Comparison of ENCODE assay signal across 8 cellular contexts in the genomic region with DNA sequence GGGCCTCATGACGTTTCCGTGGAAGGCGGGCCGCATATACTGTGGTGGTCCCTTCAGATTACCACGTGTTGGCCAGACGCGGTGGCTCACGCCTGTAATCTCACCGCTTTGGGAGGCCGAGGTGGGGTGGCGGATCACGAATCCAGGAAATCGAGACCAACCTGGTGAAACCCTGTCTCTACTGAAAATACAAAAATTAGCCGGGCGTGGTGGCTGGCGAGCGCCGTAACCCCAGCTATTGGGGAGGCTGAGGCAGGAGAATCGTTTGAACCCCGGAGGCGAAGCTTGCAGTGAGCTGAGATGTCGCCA. TPM values are rescaled to one million over a fixed set of nuclear protein-coding genes. Genes with fewer than 3 reads are reported as not detected.
DNase-seq lines count a peak whose midpoint lies in the region; ATAC-seq and TF ChIP-seq lines count a peak whose summit lies in the region.

No MANE protein-coding gene starts in this region.

- in situ Hi-C loops in GM13977 (cut with MboI; ENCODE audit: low pct_unique_long_range_greater_than_20kb, low sequenced_read_pairs, unreplicated experiment), result loop anchor here (10.0 kb wide), 1 partner anchor 53 kb away; a partner anchor contains a TSS

- DNase-seq in GM12864 (ENCODE audit: low read depth) (no peak), T-helper 17 cell (no peak), fibroblast of villous mesenchyme (ENCODE audit: low read depth) (no peak), sigmoid colon (no peak), GM13977 (ENCODE audit: low spot score) (no peak), H4 (ENCODE audit: low spot score) (no peak)

- WGBS in sigmoid colon, 2 donors, result 71 to 75% methylated on average over 22 of the region's 22 CpGs

- H3K4me3 ChIP-seq in GM12864 (ENCODE audit: low read depth, low read length) (peak overlapping the region; percentile 86), fibroblast of villous mesenchyme (ENCODE audit: low read depth, low read length) (peak overlapping the region; percentile 66), sigmoid colon (peak overlapping the region; percentile 63 to 81 (median 70))

- peaks cover 10% of the 10 kb centered on the region for H3K4me1 Mint-ChIP-seq in T-helper 17 cell

- H3K36me3 ChIP-seq in sigmoid colon, result no peaks in the 10 kb centered on the region

- peaks cover 0 to 18% (median 16%) of the 10 kb centered on the region in 4 donors for H3K4me1 ChIP-seq in sigmoid colon

- intact Hi-C loops in sigmoid colon (cut with DNase I), result loop anchor here (2.0 to 5.0 kb wide), 3 partner anchors 15 to 35 kb away; a partner anchor contains a TSS

- H3K9me3 ChIP-seq in T-helper 17 cell (ENCODE audit: control insufficient read depth, low read length, poor library complexity, severe bottlenecking) (no peaks in the 10 kb centered on the region), sigmoid colon (no peaks in the 10 kb centered on the region)

- H3K27ac Mint-ChIP-seq in T-helper 17 cell, result no peak overlapping the region

- TF ChIP-seq CTCF in GM12864 (IDR thresholded peaks at IDR 0.05; ENCODE audit: low read depth, low read length, missing control alignments) (no peak), fibroblast of villous mesenchyme (IDR thresholded peaks at IDR 0.05; ENCODE audit: insufficient read depth, low read depth, low read length) (no peak), sigmoid colon (IDR thresholded peaks at IDR 0.05) (no peak), GM13977 (IDR thresholded peaks at IDR 0.05; ENCODE audit: extremely low read depth, insufficient read depth, missing control alignments) (no peak)

- peak overlapping the region; percentile 89 to 96 (median 93) for H3K27ac ChIP-seq in sigmoid colon

- peaks cover 12% of the 10 kb centered on the region for H3K27me3 Mint-ChIP-seq in T-helper 17 cell

- no peak for TF ChIP-seq EP300 in sigmoid colon (IDR thresholded peaks at IDR 0.05)

- no peaks in the 10 kb centered on the region for H3K36me3 Mint-ChIP-seq in T-helper 17 cell (ENCODE audit: low read depth)

- no peak for TF ChIP-seq POLR2A in sigmoid colon (IDR thresholded peaks at IDR 0.05)

- ATAC-seq in T-helper 17 cell (no peak), HG03457 (IDR thresholded peaks at IDR 0.05; ENCODE audit: unreplicated experiment) (no peak), HG03139 (IDR thresholded peaks at IDR 0.05; ENCODE audit: unreplicated experiment) (no peak)

- H3K4me3 Mint-ChIP-seq in T-helper 17 cell, result peak overlapping the region; percentile 86

- no peaks in the 10 kb centered on the region for H3K27me3 ChIP-seq in sigmoid colon

RNA-seq across cellular contexts. Expression of a gene that starts 0.9 kb away (rescaled TPM):
- total RNA-seq in T-helper 17 cell, result 1 to 10 TPM; 1.8 to 2.2 TPM
- total RNA-seq in fibroblast of villous mesenchyme, result 2.3 and 2.6 TPM in 2 replicates
- 1 to 10 TPM; 2.1 to 7.2 (median 2.8) TPM for total RNA-seq in sigmoid colon
- 1 to 10 TPM in 2 of 3 donors, under 1 TPM in 1; 0.69 to 4.4 (median 1.2) TPM for polyA plus RNA-seq in sigmoid colon
- total RNA-seq in H4 (2014; rRNA removed; shearing (Covaris generic)), result 0.35 and 1.3 TPM in 2 replicates

RNA-seq across cellular contexts. Expression of a gene that starts 15.5 kb away (rescaled TPM):
- 10 to 100 TPM; 62.1 to 63.7 TPM for total RNA-seq in T-helper 17 cell
- 54.0 and 62.2 TPM in 2 replicates for total RNA-seq in fibroblast of villous mesenchyme
- 10 to 100 TPM; 29.0 to 64.5 (median 43.9) TPM for total RNA-seq in sigmoid colon
- polyA plus RNA-seq in sigmoid colon, result 10 to 100 TPM; 15.0 to 57.5 (median 22.4) TPM
- total RNA-seq in H4 (2014; rRNA removed; shearing (Covaris generic)), result 22.9 and 32.1 TPM in 2 replicates

RNA-seq across cellular contexts. Expression of a gene that starts 20.2 kb away (rescaled TPM):
- total RNA-seq in T-helper 17 cell (1 to 10 TPM; 3.0 to 7.6 TPM), fibroblast of villous mesenchyme (148 and 168 TPM in 2 replicates), sigmoid colon (100 to 1,000 TPM in 1 of 4 donors, 10 to 100 TPM in 3; 60.4 to 150 (median 68.7) TPM)
- 100 to 1,000 TPM in 1 of 3 donors, 10 to 100 TPM in 2; 18.6 to 142 (median 35.8) TPM for polyA plus RNA-seq in sigmoid colon
- total RNA-seq in H4 (2014; rRNA removed; shearing (Covaris generic)), result 42.4 and 53.2 TPM in 2 replicates

RNA-seq across cellular contexts. Expression of a gene that starts 57.5 kb away (rescaled TPM):
- total RNA-seq in T-helper 17 cell (10 to 100 TPM; 13.2 to 14.4 TPM), fibroblast of villous mesenchyme (6.5 and 6.8 TPM in 2 replicates), sigmoid colon (1 to 10 TPM in 3 of 4 donors, under 1 TPM in 1; 0.82 to 6.6 (median 4.5) TPM)
- 1 to 10 TPM in 2 of 3 donors, under 1 TPM in 1; 0.23 to 7.3 (median 1.2) TPM for polyA plus RNA-seq in sigmoid colon
- 4.0 and 5.5 TPM in 2 replicates for total RNA-seq in H4 (2014; rRNA removed; shearing (Covaris generic))
